In genomic region chr4:186881521-186882220, GRCh38 we compare ENCODE assay signal across 16 cellular contexts.
DNase-seq lines count a peak whose midpoint lies in the region; ATAC-seq and TF ChIP-seq lines count a peak whose summit lies in the region.
"Had no signal": no experiment of that assay in that cellular context is flagged by ENCODE, and none has a peak within 500 bp of the region (broad histone marks: within the 10 kb centered on the region; RNA-seq: fewer than 3 reads in every experiment).

No MANE protein-coding gene starts in this region.

- H3K4me1 Mint-ChIP-seq in Caco-2 (ENCODE audit: low read depth, unreplicated experiment), result no peaks in the 10 kb centered on the region

- CTCF ChIA-PET in Caco-2 (lab: Charles Lee), result no interaction called here

- WGBS in thyroid gland, 2 donors, result 69 to 72% methylated on average over 3 of the region's 3 CpGs

- no peaks in the 10 kb centered on the region for H3K27me3 Mint-ChIP-seq in Caco-2 (ENCODE audit: insufficient read depth, unreplicated experiment)
- H3K27me3 Mint-ChIP-seq: dendritic cell treated with granulocyte-macrophage colony-stimulating factor and Interleukin-4, amounts not matched to agents 40 ng/mL and 50 ng/mL, for 4 days; stimulated activated naive CD8-positive, alpha-beta T cell treated with anti-CD3 and anti-CD28 coated beads, Interleukin-15, Interleukin-2, amounts not matched to agents 100 ng/mL and 50 ng/mL, for 24 hours had no signal

- peak overlapping the region; percentile 67 for H3K27ac ChIP-seq in KMS-11
- no peak overlapping the region for H3K27ac ChIP-seq in thyroid gland
- H3K27ac ChIP-seq: parathyroid adenoma had no signal

- H4K20me1 ChIP-seq in KMS-11 (ENCODE audit: insufficient read depth), result no peaks in the 10 kb centered on the region

- intact Hi-C loops in mucosa of descending colon (cut with DNase I, micrococcal nuclease) (no loop called here), Caco-2 (cut with micrococcal nuclease; ENCODE audit: unreplicated experiment) (no loop called here), thyroid gland (cut with DNase I) (no loop called here)

- ATAC-seq in mucosa of descending colon (peak; percentile 25), GM19324 (IDR thresholded peaks at IDR 0.05; ENCODE audit: low FRiP score, unreplicated experiment) (no peak)

- H3K79me2 ChIP-seq in KMS-11 (ENCODE audit: insufficient read depth, low read depth), result no peaks in the 10 kb centered on the region
- H3K79me2 ChIP-seq: parathyroid adenoma had no signal

- H3K9me3 ChIP-seq in mucosa of descending colon (no peaks in the 10 kb centered on the region), Caco-2 (no peaks in the 10 kb centered on the region), thyroid gland (no peaks in the 10 kb centered on the region)

- H3K4me1 ChIP-seq in KMS-11 (ENCODE audit: low read depth, poor library complexity, severe bottlenecking) (peaks cover 45% of the 10 kb centered on the region), mucosa of descending colon (ENCODE audit: low read depth) (no peaks in the 10 kb centered on the region), Caco-2 (no peaks in the 10 kb centered on the region), thyroid gland (no peaks in the 10 kb centered on the region)
- H3K4me1 ChIP-seq: parathyroid adenoma had no signal

- no peaks in the 10 kb centered on the region for H3K36me3 ChIP-seq in KMS-11 (ENCODE audit: insufficient read depth)
- no peaks in the 10 kb centered on the region for H3K36me3 ChIP-seq in mucosa of descending colon (ENCODE audit: low read depth)
- no peaks in the 10 kb centered on the region for H3K36me3 ChIP-seq in Caco-2 (ENCODE audit: control insufficient read depth, insufficient read depth, low read length)
- H3K36me3 ChIP-seq in thyroid gland, result no peaks in the 10 kb centered on the region

- POLR2A ChIA-PET in Caco-2 (lab: Charles Lee), result no interaction called here

- no peak overlapping the region for H3K4me3 Mint-ChIP-seq in Caco-2 (ENCODE audit: unreplicated experiment)
- H3K4me3 Mint-ChIP-seq: dendritic cell treated with granulocyte-macrophage colony-stimulating factor and Interleukin-4, amounts not matched to agents 40 ng/mL and 50 ng/mL, for 4 days; stimulated activated naive CD8-positive, alpha-beta T cell treated with anti-CD3 and anti-CD28 coated beads, Interleukin-15, Interleukin-2, amounts not matched to agents 100 ng/mL and 50 ng/mL, for 24 hours had no signal

- no peaks in the 10 kb centered on the region for H3K36me3 Mint-ChIP-seq in Caco-2 (ENCODE audit: insufficient read depth, unreplicated experiment)

- no peak overlapping the region for H3K27ac Mint-ChIP-seq in Caco-2 (ENCODE audit: unreplicated experiment)
- H3K27ac Mint-ChIP-seq: dendritic cell treated with granulocyte-macrophage colony-stimulating factor and Interleukin-4, amounts not matched to agents 40 ng/mL and 50 ng/mL, for 4 days; stimulated activated naive CD8-positive, alpha-beta T cell treated with anti-CD3 and anti-CD28 coated beads, Interleukin-15, Interleukin-2, amounts not matched to agents 100 ng/mL and 50 ng/mL, for 24 hours had no signal

- no peak for TF ChIP-seq CTCF in KMS-11 (conservative IDR thresholded peaks at IDR 0.05; ENCODE audit: low read depth, low read length)
- TF ChIP-seq CTCF in choroid plexus epithelial cell (conservative IDR thresholded peaks at IDR 0.05; ENCODE audit: low read depth, low read length), result no peak
- no peak for TF ChIP-seq CTCF in mucosa of descending colon (IDR thresholded peaks at IDR 0.05)
- no peak for TF ChIP-seq CTCF in Caco-2 (IDR thresholded peaks at IDR 0.05; ENCODE audit: insufficient read depth in 1 of 2, low read depth in 1 of 2, low read length in 1 of 2, severe bottlenecking in 1 of 2, unreplicated experiment in 1 of 2)
- TF ChIP-seq CTCF in thyroid gland (IDR thresholded peaks at IDR 0.05), result no peak

- H3K9ac ChIP-seq in KMS-11, result no peak overlapping the region; the same call in 1 of the 2 replicates
- H3K9ac ChIP-seq: parathyroid adenoma had no signal

- H3K4me3 ChIP-seq in KMS-11 (IDR thresholded peaks at IDR 0.05; ENCODE audit: insufficient read depth, low read depth, low read length) (no peak overlapping the region), choroid plexus epithelial cell (ENCODE audit: low read depth, low read length) (no peak overlapping the region), mucosa of descending colon (no peak overlapping the region), Caco-2 (ENCODE audit: low read depth, low read length) (no peak overlapping the region), thyroid gland (replicated peaks in 1 of 3) (no peak overlapping the region)

- no peaks in the 10 kb centered on the region for H3K9me3 Mint-ChIP-seq in Caco-2 (ENCODE audit: unreplicated experiment)

- BruUV-seq in Caco-2 (replicated peaks; lab: Mats Ljungman, UMichigan), result no TSS peak

- DNase-seq in DMS53 (lab: John Stamatoyannopoulos, UW) (peak; percentile 70), choroid plexus epithelial cell (ENCODE audit: low read depth) (peak; percentile 72), mucosa of descending colon (no peak), Caco-2 (no peak), NCI-H146 (lab: John Stamatoyannopoulos, UW) (no peak), thyroid gland (no peak)
- DNase-seq: activated CD8-positive, alpha-beta memory T cell treated with anti-CD3 and anti-CD28 coated beads for 24 hours; activated naive CD4-positive, alpha-beta T cell treated with anti-CD3 and anti-CD28 coated beads, Interleukin-2, amount 50 U/mL, for 16 hours; head of caudate nucleus; Karpas-422; NCI-H2171 treated with DMSO at 0.1 percent for 48 hours had no signal

- TF ChIP-seq POLR2A in thyroid gland (IDR thresholded peaks at IDR 0.05), result no peak

- H3K27me3 ChIP-seq in KMS-11 (ENCODE audit: insufficient read depth, low read depth) (no peaks in the 10 kb centered on the region), Caco-2 (replicated peaks; ENCODE audit: control insufficient read depth, insufficient read depth, low read length) (no peaks in the 10 kb centered on the region), thyroid gland (no peaks in the 10 kb centered on the region)

- H2AFZ ChIP-seq in KMS-11 (ENCODE audit: low read depth), result peak overlapping the region; percentile 39
- H2AFZ ChIP-seq: parathyroid adenoma had no signal

- peak overlapping the region; percentile 76 for H3K4me2 ChIP-seq in KMS-11

Comparison
In these comparisons a context has a peak if more than half of its experiments do, and no peak if none do; other contexts are left out.
1. DNase-seq: peak in DMS53 (single experiment) and choroid plexus epithelial cell (single experiment); none in mucosa of descending colon (0 of 3), Caco-2 (0 of 2), NCI-H146 (single experiment) and thyroid gland (0 of 2).